ENCODE assay signal across 1 cellular context in the genomic region with DNA sequence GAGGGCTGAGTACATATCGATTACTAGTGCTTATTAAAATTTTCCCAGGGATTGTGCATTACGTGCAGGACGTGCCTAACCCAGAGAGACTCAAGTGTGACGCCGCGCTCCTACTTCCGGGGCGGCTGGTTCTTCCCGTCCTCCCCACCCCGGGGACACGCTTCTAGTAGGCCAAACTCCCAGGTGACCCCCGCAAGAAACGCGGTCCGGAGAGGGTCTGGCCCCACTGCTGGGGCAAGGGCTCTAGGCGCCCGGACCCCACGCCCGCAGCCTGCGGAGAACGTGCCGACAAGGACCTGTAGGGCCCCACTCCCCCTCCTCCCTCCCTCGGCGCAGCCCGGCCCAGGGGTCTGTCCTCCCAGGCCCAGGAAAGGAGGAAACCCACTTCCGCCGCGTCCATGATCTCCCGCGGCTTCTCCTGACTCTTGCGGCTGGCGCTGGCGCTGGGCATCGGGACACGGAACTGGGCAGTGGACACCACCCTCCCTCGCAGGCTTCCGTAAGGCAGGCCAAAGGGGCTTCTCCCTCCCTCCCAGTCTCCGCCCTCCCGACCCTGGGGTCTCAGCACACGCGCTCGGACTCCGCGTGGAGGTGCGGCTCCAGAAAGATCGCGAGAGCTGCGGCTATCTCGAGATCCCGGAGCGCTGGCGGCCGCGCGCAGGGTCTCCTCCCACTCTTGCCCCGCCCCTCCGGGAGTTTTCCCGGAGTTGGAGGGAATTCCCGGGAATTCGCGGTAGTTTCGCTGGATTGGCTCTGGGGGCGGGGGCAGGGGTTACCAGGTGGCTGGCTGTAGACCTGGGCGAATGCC.
TF ChIP-seq lines count a peak whose summit lies in the region.

A gene (minus strand): TSS at position 609 of the 808 bp plus-strand sequence. CDS start 158 bp downstream, at position 451.

TF ChIP-seq in GM12878, 131 proteins besides CTCF, POLR2A, EP300 and RAD21 (continued from another document):
- TF ChIP-seq, protein P1, sequence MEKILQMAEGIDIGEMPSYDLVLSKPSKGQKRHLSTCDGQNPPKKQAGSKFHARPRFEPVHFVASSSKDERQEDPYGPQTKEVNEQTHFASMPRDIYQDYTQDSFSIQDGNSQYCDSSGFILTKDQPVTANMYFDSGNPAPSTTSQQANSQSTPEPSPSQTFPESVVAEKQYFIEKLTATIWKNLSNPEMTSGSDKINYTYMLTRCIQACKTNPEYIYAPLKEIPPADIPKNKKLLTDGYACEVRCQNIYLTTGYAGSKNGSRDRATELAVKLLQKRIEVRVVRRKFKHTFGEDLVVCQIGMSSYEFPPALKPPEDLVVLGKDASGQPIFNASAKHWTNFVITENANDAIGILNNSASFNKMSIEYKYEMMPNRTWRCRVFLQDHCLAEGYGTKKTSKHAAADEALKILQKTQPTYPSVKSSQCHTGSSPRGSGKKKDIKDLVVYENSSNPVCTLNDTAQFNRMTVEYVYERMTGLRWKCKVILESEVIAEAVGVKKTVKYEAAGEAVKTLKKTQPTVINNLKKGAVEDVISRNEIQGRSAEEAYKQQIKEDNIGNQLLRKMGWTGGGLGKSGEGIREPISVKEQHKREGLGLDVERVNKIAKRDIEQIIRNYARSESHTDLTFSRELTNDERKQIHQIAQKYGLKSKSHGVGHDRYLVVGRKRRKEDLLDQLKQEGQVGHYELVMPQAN (conservative IDR thresholded peaks at IDR 0.05), result 0 out of 2 replicates have a peak, but pooled peaks have one; percentile 62
- TF ChIP-seq, protein P2, sequence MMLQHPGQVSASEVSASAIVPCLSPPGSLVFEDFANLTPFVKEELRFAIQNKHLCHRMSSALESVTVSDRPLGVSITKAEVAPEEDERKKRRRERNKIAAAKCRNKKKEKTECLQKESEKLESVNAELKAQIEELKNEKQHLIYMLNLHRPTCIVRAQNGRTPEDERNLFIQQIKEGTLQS (IDR thresholded peaks at IDR 0.05; ENCODE audit: borderline replicate concordance, extremely low read depth, low read depth, low read length), result no peak
- no peak for TF ChIP-seq EZH2 (IDR thresholded peaks at IDR 0.05; ENCODE audit: borderline replicate concordance, control insufficient read depth, low read depth, low read length)
- TF ChIP-seq, protein P3, sequence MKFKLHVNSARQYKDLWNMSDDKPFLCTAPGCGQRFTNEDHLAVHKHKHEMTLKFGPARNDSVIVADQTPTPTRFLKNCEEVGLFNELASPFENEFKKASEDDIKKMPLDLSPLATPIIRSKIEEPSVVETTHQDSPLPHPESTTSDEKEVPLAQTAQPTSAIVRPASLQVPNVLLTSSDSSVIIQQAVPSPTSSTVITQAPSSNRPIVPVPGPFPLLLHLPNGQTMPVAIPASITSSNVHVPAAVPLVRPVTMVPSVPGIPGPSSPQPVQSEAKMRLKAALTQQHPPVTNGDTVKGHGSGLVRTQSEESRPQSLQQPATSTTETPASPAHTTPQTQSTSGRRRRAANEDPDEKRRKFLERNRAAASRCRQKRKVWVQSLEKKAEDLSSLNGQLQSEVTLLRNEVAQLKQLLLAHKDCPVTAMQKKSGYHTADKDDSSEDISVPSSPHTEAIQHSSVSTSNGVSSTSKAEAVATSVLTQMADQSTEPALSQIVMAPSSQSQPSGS (IDR thresholded peaks at IDR 0.05; ENCODE audit: low read length), result no peak
- TF ChIP-seq SIX5 (IDR thresholded peaks at IDR 0.05; ENCODE audit: low read depth, low read length, severe bottlenecking), result no peak
- TF ChIP-seq, protein P4, sequence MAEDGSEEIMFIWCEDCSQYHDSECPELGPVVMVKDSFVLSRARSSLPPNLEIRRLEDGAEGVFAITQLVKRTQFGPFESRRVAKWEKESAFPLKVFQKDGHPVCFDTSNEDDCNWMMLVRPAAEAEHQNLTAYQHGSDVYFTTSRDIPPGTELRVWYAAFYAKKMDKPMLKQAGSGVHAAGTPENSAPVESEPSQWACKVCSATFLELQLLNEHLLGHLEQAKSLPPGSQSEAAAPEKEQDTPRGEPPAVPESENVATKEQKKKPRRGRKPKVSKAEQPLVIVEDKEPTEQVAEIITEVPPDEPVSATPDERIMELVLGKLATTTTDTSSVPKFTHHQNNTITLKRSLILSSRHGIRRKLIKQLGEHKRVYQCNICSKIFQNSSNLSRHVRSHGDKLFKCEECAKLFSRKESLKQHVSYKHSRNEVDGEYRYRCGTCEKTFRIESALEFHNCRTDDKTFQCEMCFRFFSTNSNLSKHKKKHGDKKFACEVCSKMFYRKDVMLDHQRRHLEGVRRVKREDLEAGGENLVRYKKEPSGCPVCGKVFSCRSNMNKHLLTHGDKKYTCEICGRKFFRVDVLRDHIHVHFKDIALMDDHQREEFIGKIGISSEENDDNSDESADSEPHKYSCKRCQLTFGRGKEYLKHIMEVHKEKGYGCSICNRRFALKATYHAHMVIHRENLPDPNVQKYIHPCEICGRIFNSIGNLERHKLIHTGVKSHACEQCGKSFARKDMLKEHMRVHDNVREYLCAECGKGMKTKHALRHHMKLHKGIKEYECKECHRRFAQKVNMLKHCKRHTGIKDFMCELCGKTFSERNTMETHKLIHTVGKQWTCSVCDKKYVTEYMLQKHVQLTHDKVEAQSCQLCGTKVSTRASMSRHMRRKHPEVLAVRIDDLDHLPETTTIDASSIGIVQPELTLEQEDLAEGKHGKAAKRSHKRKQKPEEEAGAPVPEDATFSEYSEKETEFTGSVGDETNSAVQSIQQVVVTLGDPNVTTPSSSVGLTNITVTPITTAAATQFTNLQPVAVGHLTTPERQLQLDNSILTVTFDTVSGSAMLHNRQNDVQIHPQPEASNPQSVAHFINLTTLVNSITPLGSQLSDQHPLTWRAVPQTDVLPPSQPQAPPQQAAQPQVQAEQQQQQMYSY (CRISPR knock-in tag; IDR thresholded peaks at IDR 0.05), result no peak
- TF ChIP-seq, protein P5, sequence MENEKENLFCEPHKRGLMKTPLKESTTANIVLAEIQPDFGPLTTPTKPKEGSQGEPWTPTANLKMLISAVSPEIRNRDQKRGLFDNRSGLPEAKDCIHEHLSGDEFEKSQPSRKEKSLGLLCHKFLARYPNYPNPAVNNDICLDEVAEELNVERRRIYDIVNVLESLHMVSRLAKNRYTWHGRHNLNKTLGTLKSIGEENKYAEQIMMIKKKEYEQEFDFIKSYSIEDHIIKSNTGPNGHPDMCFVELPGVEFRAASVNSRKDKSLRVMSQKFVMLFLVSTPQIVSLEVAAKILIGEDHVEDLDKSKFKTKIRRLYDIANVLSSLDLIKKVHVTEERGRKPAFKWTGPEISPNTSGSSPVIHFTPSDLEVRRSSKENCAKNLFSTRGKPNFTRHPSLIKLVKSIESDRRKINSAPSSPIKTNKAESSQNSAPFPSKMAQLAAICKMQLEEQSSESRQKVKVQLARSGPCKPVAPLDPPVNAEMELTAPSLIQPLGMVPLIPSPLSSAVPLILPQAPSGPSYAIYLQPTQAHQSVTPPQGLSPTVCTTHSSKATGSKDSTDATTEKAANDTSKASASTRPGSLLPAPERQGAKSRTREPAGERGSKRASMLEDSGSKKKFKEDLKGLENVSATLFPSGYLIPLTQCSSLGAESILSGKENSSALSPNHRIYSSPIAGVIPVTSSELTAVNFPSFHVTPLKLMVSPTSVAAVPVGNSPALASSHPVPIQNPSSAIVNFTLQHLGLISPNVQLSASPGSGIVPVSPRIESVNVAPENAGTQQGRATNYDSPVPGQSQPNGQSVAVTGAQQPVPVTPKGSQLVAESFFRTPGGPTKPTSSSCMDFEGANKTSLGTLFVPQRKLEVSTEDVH (IDR thresholded peaks at IDR 0.05; ENCODE audit: low read depth, partially characterized antibody), result no peak
- peak; percentile 25 to 92; a peak in 3 of 4 replicates for TF ChIP-seq BHLHE40 (IDR thresholded peaks at IDR 0.05; ENCODE audit: borderline replicate concordance in 1 of 2, low read depth in 2 of 2, low read length in 1 of 2)
- TF ChIP-seq, protein P6, sequence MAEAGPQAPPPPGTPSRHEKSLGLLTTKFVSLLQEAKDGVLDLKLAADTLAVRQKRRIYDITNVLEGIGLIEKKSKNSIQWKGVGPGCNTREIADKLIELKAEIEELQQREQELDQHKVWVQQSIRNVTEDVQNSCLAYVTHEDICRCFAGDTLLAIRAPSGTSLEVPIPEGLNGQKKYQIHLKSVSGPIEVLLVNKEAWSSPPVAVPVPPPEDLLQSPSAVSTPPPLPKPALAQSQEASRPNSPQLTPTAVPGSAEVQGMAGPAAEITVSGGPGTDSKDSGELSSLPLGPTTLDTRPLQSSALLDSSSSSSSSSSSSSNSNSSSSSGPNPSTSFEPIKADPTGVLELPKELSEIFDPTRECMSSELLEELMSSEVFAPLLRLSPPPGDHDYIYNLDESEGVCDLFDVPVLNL (IDR thresholded peaks at IDR 0.05; ENCODE audit: low read depth, low read length), result no peak
- peak; percentile 99 for TF ChIP-seq RCOR1 (conservative IDR thresholded peaks at IDR 0.05; ENCODE audit: low read depth, low read length)
TF ChIP-seq in GM12878: peak in this region for 52.
